In genomic region chr17:21377821-21378396, GRCh38 we compare ENCODE assay signal across 11 cellular contexts. TPM values are rescaled to one million over a fixed set of nuclear protein-coding genes. Genes with fewer than 3 reads are reported as not detected.
DNase-seq lines count a peak whose midpoint lies in the region; ATAC-seq and TF ChIP-seq lines count a peak whose summit lies in the region.
"Had no signal": no experiment of that assay in that cellular context is flagged by ENCODE, and none has a peak within 500 bp of the region (broad histone marks: within the 10 kb centered on the region; RNA-seq: fewer than 3 reads in every experiment).

No MANE protein-coding gene starts in this region.

- H3K4me1 ChIP-seq in ES-I3 (ENCODE audit: insufficient read depth, low read length) (no peaks in the 10 kb centered on the region; the same call in 1 of the 2 replicates), iPS-20b (ENCODE audit: insufficient read depth, low read length) (peaks cover 5% of the 10 kb centered on the region; the same call in 1 of the 2 replicates), gastrocnemius medialis (peaks cover 28 to 50% of the 10 kb centered on the region in 2 donors)

- H3K9me3 Mint-ChIP-seq in activated naive CD8-positive, alpha-beta T cell treated with anti-CD3 and anti-CD28 coated beads, Interleukin-2, amount 10 ng/mL, durations not matched to agents 7 days and 5 days = no peaks in the 10 kb centered on the region

- no peaks in the 10 kb centered on the region for H3K36me3 ChIP-seq in ES-I3 (ENCODE audit: insufficient read depth, low read length)
- no peaks in the 10 kb centered on the region for H3K36me3 ChIP-seq in iPS-20b (ENCODE audit: insufficient read depth, low read depth, low read length)
- H3K36me3 ChIP-seq in gastrocnemius medialis = no peaks in the 10 kb centered on the region

- DNase-seq in activated naive CD8-positive, alpha-beta T cell treated with anti-CD3 and anti-CD28 coated beads, Interleukin-2, amount 10 ng/mL, durations not matched to agents 7 days and 5 days = no peak
- DNase-seq in gastrocnemius medialis (no peak), DMS 273 (lab: John Stamatoyannopoulos, UW; ENCODE audit: unreplicated experiment) (no peak), NCI-H510A treated with DMSO at 0.1 percent for 48 hours (lab: John Stamatoyannopoulos, UW) (no peak), OCI-M2 (lab: John Stamatoyannopoulos, UW; ENCODE audit: unreplicated experiment) (no peak)
- DNase-seq: activated CD4-positive, CD25-positive, alpha-beta regulatory T cell treated with anti-CD3 and anti-CD28 coated beads, Interleukin-2, amount 50 U/mL, for 72 hours; NCI-H1105 treated with DMSO at 0.1 percent for 48 hours; nucleus accumbens had no signal

- no peak overlapping the region for H3K27ac Mint-ChIP-seq in activated naive CD8-positive, alpha-beta T cell treated with anti-CD3 and anti-CD28 coated beads, Interleukin-2, amount 10 ng/mL, durations not matched to agents 7 days and 5 days

- peaks cover 63% of the 10 kb centered on the region for H3K27me3 ChIP-seq in iPS-20b (ENCODE audit: insufficient read depth, low read length)
- H3K27me3 ChIP-seq in gastrocnemius medialis = no peaks in the 10 kb centered on the region

- intact Hi-C loops in gastrocnemius medialis (cut with DNase I; ENCODE audit: low total_unique reads) = loop anchor here (5.0 kb wide), 3 partner anchors 41 to 134 kb away; partner anchors contain the start of gene MAP2K3

- POLR2A ChIA-PET in activated naive CD8-positive, alpha-beta T cell treated with anti-CD3 and anti-CD28 coated beads, Interleukin-2, amount 10 ng/mL, durations not matched to agents 7 days and 5 days (lab: Charles Lee) = no interaction called here

- H3K36me3 Mint-ChIP-seq in activated naive CD8-positive, alpha-beta T cell treated with anti-CD3 and anti-CD28 coated beads, Interleukin-2, amount 10 ng/mL, durations not matched to agents 7 days and 5 days = no peaks in the 10 kb centered on the region

- H3K4me3 ChIP-seq in iPS-20b (ENCODE audit: low read length) (peak overlapping the region; percentile 62), gastrocnemius medialis (peak overlapping the region; percentile 59 to 68 (median 62))

- H3K4me3 Mint-ChIP-seq in activated naive CD8-positive, alpha-beta T cell treated with anti-CD3 and anti-CD28 coated beads, Interleukin-2, amount 10 ng/mL, durations not matched to agents 7 days and 5 days = peak overlapping the region; percentile 28

- in situ Hi-C loops in gastrocnemius medialis (cut with MboI; ENCODE audit: low sequenced_read_pairs in 4 of 4) = no loop called here

- no peaks in the 10 kb centered on the region for H3K4me1 Mint-ChIP-seq in activated naive CD8-positive, alpha-beta T cell treated with anti-CD3 and anti-CD28 coated beads, Interleukin-2, amount 10 ng/mL, durations not matched to agents 7 days and 5 days

- no peak for TF ChIP-seq CTCF in gastrocnemius medialis (IDR thresholded peaks at IDR 0.05 in 4 of 5, conservative IDR thresholded peaks at IDR 0.05 in 1 of 5)

- H3K27me3 Mint-ChIP-seq in activated naive CD8-positive, alpha-beta T cell treated with anti-CD3 and anti-CD28 coated beads, Interleukin-2, amount 10 ng/mL, durations not matched to agents 7 days and 5 days = peaks cover 25% of the 10 kb centered on the region

- no peak for TF ChIP-seq POLR2A in gastrocnemius medialis (IDR thresholded peaks at IDR 0.05)

- peak overlapping the region; percentile 78; the same call in 1 of the 2 replicates for H3K9ac ChIP-seq in ES-I3 (ENCODE audit: low read depth, low read length)
- no peak overlapping the region for H3K9ac ChIP-seq in iPS-20b (ENCODE audit: low read depth, low read length)

- no peak overlapping the region for H3K27ac ChIP-seq in iPS-20b (ENCODE audit: low read length)
- peak overlapping the region; percentile 88 to 93 (median 89) for H3K27ac ChIP-seq in gastrocnemius medialis

- H3K9me3 ChIP-seq in ES-I3 (ENCODE audit: control insufficient read depth, insufficient read depth, low read length) (no peaks in the 10 kb centered on the region), iPS-20b (ENCODE audit: insufficient read depth, low read depth, low read length) (no peaks in the 10 kb centered on the region), gastrocnemius medialis (no peaks in the 10 kb centered on the region)

- ATAC-seq in activated naive CD8-positive, alpha-beta T cell treated with anti-CD3 and anti-CD28 coated beads, Interleukin-2, amount 10 ng/mL, durations not matched to agents 7 days and 5 days (ENCODE audit: low read depth) = no peak
- no peak for ATAC-seq in gastrocnemius medialis
- no peak for ATAC-seq in GM18502 (IDR thresholded peaks at IDR 0.05; ENCODE audit: poor library complexity, unreplicated experiment)

RNA-seq across cellular contexts. Expression of gene KCNJ12, which starts 1.8 kb away (rescaled TPM):
- total RNA-seq in activated naive CD8-positive, alpha-beta T cell treated with anti-CD3 and anti-CD28 coated beads, Interleukin-2, amount 10 ng/mL, durations not matched to agents 7 days and 5 days = not detected
- total RNA-seq in gastrocnemius medialis = 10 to 100 TPM; 18.2 to 35.7 (median 29.2) TPM

Comparison
In these comparisons a context has a peak if more than half of its experiments do, and no peak if none do; other contexts are left out.
1. RNA of gene KCNJ12, which starts 1.8 kb away (total RNA-seq): 18.2 to 35.7 TPM in gastrocnemius medialis; not detected in activated naive CD8-positive, alpha-beta T cell treated with anti-CD3 and anti-CD28 coated beads, Interleukin-2, amount 10 ng/mL, durations not matched to agents 7 days and 5 days; every median in the first group is over 10 times any median in the second.